ENCODE assay signal across 8 cellular contexts in the genomic region with DNA sequence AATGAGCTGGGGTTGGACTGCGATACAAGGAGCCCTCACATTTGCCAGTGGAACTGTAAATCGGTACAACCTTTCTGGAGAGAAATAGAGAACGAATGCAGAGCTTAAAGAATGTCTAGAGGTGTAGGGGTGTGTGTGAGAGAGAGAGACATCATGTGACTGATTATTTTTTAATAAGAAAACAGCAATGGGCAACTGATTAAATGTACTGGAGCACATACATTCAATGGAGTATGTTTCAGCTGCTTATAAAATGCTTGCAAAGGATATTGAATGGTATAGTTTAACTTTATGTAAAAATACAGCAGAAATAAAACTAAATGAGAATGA. TPM values are rescaled to one million over a fixed set of nuclear protein-coding genes. Genes with fewer than 3 reads are reported as not detected.
DNase-seq lines count a peak whose midpoint lies in the region; ATAC-seq lines count a peak whose summit lies in the region.

No MANE protein-coding gene starts in this region.

- peak; percentile 15 for ATAC-seq in HG02973 (IDR thresholded peaks at IDR 0.05; ENCODE audit: unreplicated experiment)
- ATAC-seq in stimulated activated naive CD8-positive, alpha-beta T cell treated with anti-CD3 and anti-CD28 coated beads, Interleukin-15, Interleukin-2, amounts not matched to agents 100 U/mL and 50 U/mL, for 24 hours: peak; percentile 14

- H3K27me3 Mint-ChIP-seq in activated CD4-positive, alpha-beta T cell treated with anti-CD3 and anti-CD28 coated beads, Interleukin-2, amount 10 ng/mL, durations not matched to agents 24 days and 14 days: peaks cover 35% of the 10 kb centered on the region
- H3K27me3 Mint-ChIP-seq in activated CD4-positive, alpha-beta memory T cell treated with anti-CD3 and anti-CD28 coated beads, Interleukin-2, amount 10 ng/mL, durations not matched to agents 7 days and 5 days: peaks cover 31% of the 10 kb centered on the region

- H3K27ac Mint-ChIP-seq in activated CD4-positive, alpha-beta T cell treated with anti-CD3 and anti-CD28 coated beads, Interleukin-2, amount 10 ng/mL, durations not matched to agents 24 days and 14 days: no peak overlapping the region
- no peak overlapping the region for H3K27ac Mint-ChIP-seq in activated CD4-positive, alpha-beta memory T cell treated with anti-CD3 and anti-CD28 coated beads, Interleukin-2, amount 10 ng/mL, durations not matched to agents 7 days and 5 days

- H3K4me3 ChIP-seq in iPS DF 6.9 (ENCODE audit: low read length): peak overlapping the region; percentile 91; the same call in 1 of the 2 replicates

- POLR2A ChIA-PET in activated CD4-positive, alpha-beta memory T cell treated with anti-CD3 and anti-CD28 coated beads, Interleukin-2, amount 10 ng/mL, durations not matched to agents 7 days and 5 days (lab: Charles Lee): no interaction called here

- H3K4me1 ChIP-seq in iPS DF 6.9 (ENCODE audit: control insufficient read depth, insufficient read depth, low read length): peaks cover 2% of the 10 kb centered on the region; the same call in 1 of the 2 replicates

- intact Hi-C loops in activated CD4-positive, alpha-beta T cell treated with anti-CD3 and anti-CD28 coated beads, Interleukin-2, amount 10 ng/mL, durations not matched to agents 24 days and 14 days (cut with micrococcal nuclease): loop anchor here (1.0 kb wide), 1 partner anchor 199 kb away; the partner anchor contains the start of gene EHBP1

- no peak for DNase-seq in activated CD4-positive, alpha-beta T cell treated with anti-CD3 and anti-CD28 coated beads, Interleukin-2, amount 10 ng/mL, durations not matched to agents 24 days and 14 days
- no peak for DNase-seq in activated CD4-positive, alpha-beta T cell treated with anti-CD3 and anti-CD28 coated beads, Interleukin-2, amount 50 U/mL, for 4 hours
- no peak for DNase-seq in activated CD4-positive, alpha-beta memory T cell treated with anti-CD3 and anti-CD28 coated beads, Interleukin-2, amount 10 ng/mL, durations not matched to agents 7 days and 5 days
- DNase-seq in iPS DF 6.9 (ENCODE audit: low read depth, low spot score): no peak
- DNase-seq in stimulated activated naive CD8-positive, alpha-beta T cell treated with anti-CD3 and anti-CD28 coated beads, Interleukin-15, Interleukin-2, amounts not matched to agents 100 U/mL and 50 U/mL, for 24 hours: no peak
- DNase-seq in SHP77 treated with DMSO at 0.1 percent for 48 hours (lab: John Stamatoyannopoulos, UW): no peak
- no peak for DNase-seq in GDM1 (lab: John Stamatoyannopoulos, UW)

- peaks cover 8% of the 10 kb centered on the region for H3K4me1 Mint-ChIP-seq in activated CD4-positive, alpha-beta T cell treated with anti-CD3 and anti-CD28 coated beads, Interleukin-2, amount 10 ng/mL, durations not matched to agents 24 days and 14 days
- H3K4me1 Mint-ChIP-seq in activated CD4-positive, alpha-beta memory T cell treated with anti-CD3 and anti-CD28 coated beads, Interleukin-2, amount 10 ng/mL, durations not matched to agents 7 days and 5 days: peaks cover 8% of the 10 kb centered on the region

- WGBS in iPS DF 6.9 (ENCODE audit: insufficient coverage, insufficient read length): no CpG with 5 or more reads among the region's 3 CpGs

- H3K27ac ChIP-seq in iPS DF 6.9 (ENCODE audit: low read length): no peak overlapping the region

- H3K36me3 ChIP-seq in iPS DF 6.9 (ENCODE audit: control insufficient read depth, insufficient read depth, low read length): no peaks in the 10 kb centered on the region

- H3K9me3 ChIP-seq in iPS DF 6.9 (ENCODE audit: control insufficient read depth, insufficient read depth, low read length): no peaks in the 10 kb centered on the region

- H3K4me3 Mint-ChIP-seq in activated CD4-positive, alpha-beta T cell treated with anti-CD3 and anti-CD28 coated beads, Interleukin-2, amount 10 ng/mL, durations not matched to agents 24 days and 14 days: peak overlapping the region; percentile 82
- H3K4me3 Mint-ChIP-seq in activated CD4-positive, alpha-beta memory T cell treated with anti-CD3 and anti-CD28 coated beads, Interleukin-2, amount 10 ng/mL, durations not matched to agents 7 days and 5 days: peak overlapping the region; percentile 73

- H3K36me3 Mint-ChIP-seq in activated CD4-positive, alpha-beta T cell treated with anti-CD3 and anti-CD28 coated beads, Interleukin-2, amount 10 ng/mL, durations not matched to agents 24 days and 14 days (ENCODE audit: low read depth): no peaks in the 10 kb centered on the region
- peaks cover 2% of the 10 kb centered on the region for H3K36me3 Mint-ChIP-seq in activated CD4-positive, alpha-beta memory T cell treated with anti-CD3 and anti-CD28 coated beads, Interleukin-2, amount 10 ng/mL, durations not matched to agents 7 days and 5 days (ENCODE audit: low read depth)

- CTCF ChIA-PET in activated CD4-positive, alpha-beta memory T cell treated with anti-CD3 and anti-CD28 coated beads, Interleukin-2, amount 10 ng/mL, durations not matched to agents 7 days and 5 days (lab: Charles Lee): no interaction called here

- H3K27me3 ChIP-seq in iPS DF 6.9 (ENCODE audit: control insufficient read depth, insufficient read depth, low read length): no peaks in the 10 kb centered on the region

- no peaks in the 10 kb centered on the region for H3K9me3 Mint-ChIP-seq in activated CD4-positive, alpha-beta T cell treated with anti-CD3 and anti-CD28 coated beads, Interleukin-2, amount 10 ng/mL, durations not matched to agents 24 days and 14 days
- H3K9me3 Mint-ChIP-seq in activated CD4-positive, alpha-beta memory T cell treated with anti-CD3 and anti-CD28 coated beads, Interleukin-2, amount 10 ng/mL, durations not matched to agents 7 days and 5 days: no peaks in the 10 kb centered on the region

RNA-seq across cellular contexts. Expression of gene TMEM17, which starts 0.4 kb away (rescaled TPM):
- 0.14 and 0.19 TPM in 2 replicates for total RNA-seq in activated CD4-positive, alpha-beta T cell treated with anti-CD3 and anti-CD28 coated beads, Interleukin-2, amount 10 ng/mL, durations not matched to agents 24 days and 14 days
- under 1 TPM in 1 of 2 experiments, not detected in 1; 0.13 TPM for total RNA-seq in activated CD4-positive, alpha-beta memory T cell treated with anti-CD3 and anti-CD28 coated beads, Interleukin-2, amount 10 ng/mL, durations not matched to agents 7 days and 5 days
